In genomic region chr14:69247691-69248440, GRCh38 we compare ENCODE assay signal across 12 cellular contexts.
DNase-seq lines count a peak whose midpoint lies in the region; ATAC-seq and TF ChIP-seq lines count a peak whose summit lies in the region.
"Had no signal": no experiment of that assay in that cellular context is flagged by ENCODE, and none has a peak within 500 bp of the region (broad histone marks: within the 10 kb centered on the region; RNA-seq: fewer than 3 reads in every experiment).

No MANE protein-coding gene starts in this region.

- H3K79me2 ChIP-seq in parathyroid adenoma, result no peaks in the 10 kb centered on the region

- H3K36me3 ChIP-seq in parathyroid adenoma (ENCODE audit: control insufficient read depth, insufficient read depth, low read length), result no peaks in the 10 kb centered on the region

- no peaks in the 10 kb centered on the region for H3K27me3 ChIP-seq in parathyroid adenoma (ENCODE audit: control insufficient read depth, insufficient read depth, low read length)

- ATAC-seq in HG02678 (IDR thresholded peaks at IDR 0.05; ENCODE audit: unreplicated experiment) (no peak), HG03469 (IDR thresholded peaks at IDR 0.05; ENCODE audit: unreplicated experiment) (no peak), GM21515 (IDR thresholded peaks at IDR 0.05; ENCODE audit: unreplicated experiment) (no peak)
- ATAC-seq: left colon had no signal

- H3K9me3 ChIP-seq in parathyroid adenoma (ENCODE audit: control insufficient read depth, low read length), result no peaks in the 10 kb centered on the region

- no peak overlapping the region for H2AFZ ChIP-seq in parathyroid adenoma

- H3K4me3 ChIP-seq in fibroblast of pulmonary artery (replicated peaks; ENCODE audit: low read depth, low read length) (no peak overlapping the region), parathyroid adenoma (ENCODE audit: low read depth, low read length) (no peak overlapping the region)

- H3K4me1 ChIP-seq in parathyroid adenoma, result no peaks in the 10 kb centered on the region

- TF ChIP-seq CTCF in fibroblast of pulmonary artery (IDR thresholded peaks at IDR 0.05; ENCODE audit: low read length, missing control alignments) (peak; percentile 34), parathyroid adenoma (IDR thresholded peaks at IDR 0.05) (peak; percentile 8)

- no peak overlapping the region for H3K27ac ChIP-seq in parathyroid adenoma

- DNase-seq in AG20443 (ENCODE audit: low spot score) (peak; percentile 88), NAMALWA (ENCODE audit: low spot score) (peak; percentile 21), fibroblast of pulmonary artery (ENCODE audit: low read depth) (peak; percentile 72), inferior parietal cortex (ENCODE audit: extremely low spot score) (no peak)
- DNase-seq: activated CD4-positive, alpha-beta memory T cell treated with anti-CD3 and anti-CD28 coated beads, Interleukin-2, amount 10 ng/mL, durations not matched to agents 7 days and 5 days; NCI-H1417; stimulated activated CD4-positive, alpha-beta T cell treated with anti-CD3 and anti-CD28 coated beads, Interleukin-1b, Interleukin-23, amount 100 ng/mL, for 48 hours had no signal

- H3K4me2 ChIP-seq in parathyroid adenoma (ENCODE audit: low read length), result no peak overlapping the region

- H3K9ac ChIP-seq in parathyroid adenoma, result no peak overlapping the region
